22 cellular contexts compared by ENCODE assay signal in genomic region chr18:38619129-38619528, GRCh38.
A peak's percentile ranks its signal among the peaks of the same experiment; 100 is the strongest.
DNase-seq lines count a peak whose midpoint lies in the region; ATAC-seq, FAIRE-seq and TF ChIP-seq lines count a peak whose summit lies in the region.
"Had no signal": no experiment of that assay in that cellular context is flagged by ENCODE, and none has a peak within 500 bp of the region (broad histone marks: within the 10 kb centered on the region; RNA-seq: fewer than 3 reads in every experiment).

No MANE protein-coding gene starts in this region.

- FAIRE-seq in GM12891 (lab: Jason Lieb, UNC), result no peak
- FAIRE-seq: H1, RCC 7860 had no signal

- peaks cover 0 to under 1% (median 0%) of the 10 kb centered on the region in 5 donors for H3K27me3 Mint-ChIP-seq in naive thymus-derived CD8-positive, alpha-beta T cell
- H3K27me3 Mint-ChIP-seq: T-cell had no signal

- ATAC-seq in GM18858 (IDR thresholded peaks at IDR 0.05; ENCODE audit: unreplicated experiment) (peak; percentile 74), GM21576 (IDR thresholded peaks at IDR 0.05; ENCODE audit: unreplicated experiment) (peak; percentile 52), foreskin keratinocyte (peak; percentile 42)
- no peak for ATAC-seq in naive thymus-derived CD8-positive, alpha-beta T cell
- ATAC-seq: HCT116, T-cell had no signal

- peaks cover 0 to 6% (median 0%) of the 10 kb centered on the region in 9 donors for H3K9me3 Mint-ChIP-seq in naive thymus-derived CD8-positive, alpha-beta T cell

- TF ChIP-seq POLR2A in NB4 (IDR thresholded peaks at IDR 0.05; ENCODE audit: extremely low read depth, insufficient read length) (no peak), GM12891 (IDR thresholded peaks at IDR 0.05; ENCODE audit: low read depth, low read length) (no peak)

- TF ChIP-seq CTCF in NB4 (IDR thresholded peaks at IDR 0.05; ENCODE audit: low read depth, low read length), result no peak
- TF ChIP-seq CTCF in foreskin keratinocyte (conservative IDR thresholded peaks at IDR 0.05), result no peak

- H3K4me3 Mint-ChIP-seq in naive thymus-derived CD8-positive, alpha-beta T cell, result no peak overlapping the region
- H3K4me3 Mint-ChIP-seq: T-cell had no signal

- H3K4me1 Mint-ChIP-seq in naive thymus-derived CD8-positive, alpha-beta T cell, result no peaks in the 10 kb centered on the region
- H3K4me1 Mint-ChIP-seq: T-cell had no signal

- DNase-seq in NB4 (ENCODE audit: low read depth), result peak; percentile 1
- DNase-seq in foreskin keratinocyte, result no peak
- no peak for DNase-seq in stimulated activated CD4-positive, alpha-beta T cell treated with anti-CD3 and anti-CD28 coated beads, Interleukin-4, amount 100 ng/mL, for 4 hours
- DNase-seq in naive thymus-derived CD8-positive, alpha-beta T cell, result no peak
- DNase-seq in GM12891 (ENCODE audit: insufficient read length, low spot score), result no peak
- DNase-seq: BE2C, DMS79, MG63, NCI-H1092 treated with DMSO at 0.1 percent for 48 hours, NCI-H146, NCI-H2029 treated with DMSO at 0.1 percent for 48 hours, NCI-H2171, NCI-H345, NCI-H524 treated with DMSO at 0.1 percent for 48 hours, NCI-H82, T-cell had no signal

- no peaks in the 10 kb centered on the region for H3K4me1 ChIP-seq in foreskin keratinocyte
- H3K4me1 ChIP-seq: BE2C, SJCRH30 had no signal

- no peak overlapping the region for H3K27ac Mint-ChIP-seq in naive thymus-derived CD8-positive, alpha-beta T cell
- H3K27ac Mint-ChIP-seq: T-cell had no signal

- no peak overlapping the region for H3K27ac ChIP-seq in foreskin keratinocyte
- H3K27ac ChIP-seq: SJCRH30 had no signal

- POLR2A ChIA-PET in naive thymus-derived CD8-positive, alpha-beta T cell (lab: Charles Lee), result no interaction called here

- no peak overlapping the region for H3K4me3 ChIP-seq in NB4 (ENCODE audit: low read depth, low read length)
- H3K4me3 ChIP-seq: MG63, SJCRH30 had no signal

- no peaks in the 10 kb centered on the region for H3K36me3 Mint-ChIP-seq in naive thymus-derived CD8-positive, alpha-beta T cell
- H3K36me3 Mint-ChIP-seq: T-cell had no signal

- peaks cover 5% of the 10 kb centered on the region for H3K27me3 ChIP-seq in foreskin keratinocyte
- H3K27me3 ChIP-seq: BE2C, MG63, SJCRH30 had no signal

TF ChIP-seq in GM12891, 5 proteins besides CTCF, POLR2A, EP300 and RAD21:
- TF ChIP-seq PAX5 (IDR thresholded peaks at IDR 0.05; ENCODE audit: insufficient read depth, low read length, severe bottlenecking) (no peak), TAF1 (IDR thresholded peaks at IDR 0.05; ENCODE audit: low read depth, low read length) (no peak), POLR2AphosphoS5 (IDR thresholded peaks at IDR 0.05; ENCODE audit: low read depth, low read length) (no peak), SPI1 (IDR thresholded peaks at IDR 0.05; ENCODE audit: low read depth, low read length) (no peak), POU2F2 (IDR thresholded peaks at IDR 0.05; ENCODE audit: low read depth, low read length) (no peak)

Comparison
In these comparisons a context has a peak if more than half of its experiments do, and no peak if none do; other contexts are left out.
1. ATAC-seq: peak in GM18858 (single experiment), GM21576 (single experiment) and foreskin keratinocyte (single experiment); none in naive thymus-derived CD8-positive, alpha-beta T cell (0 of 2).